ENCODE assay signal across 12 cellular contexts in the genomic region with DNA sequence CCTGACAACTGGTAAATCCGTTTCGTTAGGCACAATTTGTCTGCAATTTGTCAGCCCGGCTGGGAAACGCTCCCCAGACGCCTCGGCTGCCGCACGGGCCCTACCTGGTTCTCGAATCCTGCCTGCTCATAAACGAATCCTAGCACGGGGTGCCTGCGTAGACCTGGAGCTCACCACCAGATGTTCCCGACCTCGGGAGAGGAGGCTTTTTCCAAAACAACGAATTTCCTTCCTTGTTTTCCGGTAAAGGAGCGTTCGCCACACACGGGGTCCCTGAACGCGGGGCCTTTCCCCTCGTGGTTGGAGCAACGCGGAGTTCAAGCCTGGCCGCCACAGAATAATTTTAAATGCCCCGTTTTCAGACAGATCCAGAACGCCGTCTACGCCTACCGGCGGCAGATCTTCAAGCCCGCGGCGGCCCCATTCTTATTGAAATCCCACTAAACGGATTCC. TPM values are rescaled to one million over a fixed set of nuclear protein-coding genes. Genes with fewer than 3 reads are reported as not detected.
DNase-seq lines count a peak whose midpoint lies in the region; ATAC-seq, FAIRE-seq and TF ChIP-seq lines count a peak whose summit lies in the region.
"Had no signal": no experiment of that assay in that cellular context is flagged by ENCODE, and none has a peak within 500 bp of the region (broad histone marks: within the 10 kb centered on the region; RNA-seq: fewer than 3 reads in every experiment).

No MANE protein-coding gene starts in this region.

- no peaks in the 10 kb centered on the region for H3K36me3 ChIP-seq in kidney (ENCODE audit: control insufficient read depth in 1 of 2, insufficient read depth in 2 of 2, low read length in 2 of 2)
- H3K36me3 ChIP-seq in suprapubic skin: no peaks in the 10 kb centered on the region
- H3K36me3 ChIP-seq: colonic mucosa had no signal

- H3K9me3 ChIP-seq in kidney (ENCODE audit: control insufficient read depth in 1 of 2, low read length in 2 of 2) (no peaks in the 10 kb centered on the region), suprapubic skin (no peaks in the 10 kb centered on the region)
- H3K9me3 ChIP-seq: colonic mucosa had no signal

- no peak for TF ChIP-seq CTCF in WTC11 (IDR thresholded peaks at IDR 0.05)
- TF ChIP-seq CTCF in kidney (IDR thresholded peaks at IDR 0.05; ENCODE audit: borderline replicate concordance, extremely low read depth, insufficient read depth): no peak
- no peak for TF ChIP-seq CTCF in suprapubic skin (IDR thresholded peaks at IDR 0.05)

- H3K27ac ChIP-seq in kidney (ENCODE audit: low read depth in 2 of 2, low read length in 2 of 2) (peak overlapping the region; percentile 22 to 60), suprapubic skin (peak overlapping the region; percentile 11)
- H3K27ac ChIP-seq: colonic mucosa had no signal

- TF ChIP-seq EP300 in suprapubic skin (IDR thresholded peaks at IDR 0.05): no peak

- H3K36me3 Mint-ChIP-seq in activated naive CD4-positive, alpha-beta T cell treated with anti-CD3 and anti-CD28 coated beads, Interleukin-2, amount 50 U/mL, for 24 hours: peaks cover 2% of the 10 kb centered on the region
- H3K36me3 Mint-ChIP-seq in WTC11: no peaks in the 10 kb centered on the region

- H3K27ac Mint-ChIP-seq in activated naive CD4-positive, alpha-beta T cell treated with anti-CD3 and anti-CD28 coated beads, Interleukin-2, amount 50 U/mL, for 24 hours: no peak overlapping the region
- no peak overlapping the region for H3K27ac Mint-ChIP-seq in WTC11

- peak overlapping the region; percentile 55 for H3K4me3 Mint-ChIP-seq in activated naive CD4-positive, alpha-beta T cell treated with anti-CD3 and anti-CD28 coated beads, Interleukin-2, amount 50 U/mL, for 24 hours
- peak overlapping the region; percentile 57 for H3K4me3 Mint-ChIP-seq in WTC11

- POLR2A ChIA-PET in WTC11 (lab: Charles Lee): no interaction called here

- H3K27me3 ChIP-seq in suprapubic skin: peaks cover 100% of the 10 kb centered on the region

- peaks cover 0 to 12% of the 10 kb centered on the region in 2 donors for H3K4me1 ChIP-seq in kidney (ENCODE audit: control insufficient read depth in 1 of 2, insufficient read depth in 1 of 2, low read depth in 1 of 2, low read length in 2 of 2)
- H3K4me1 ChIP-seq in suprapubic skin: peaks cover 61% of the 10 kb centered on the region

- WGBS in suprapubic skin: 6% methylated on average over 22 of the region's 35 CpGs

- TF ChIP-seq POLR2A in suprapubic skin (IDR thresholded peaks at IDR 0.05): no peak

- no peak for FAIRE-seq in kidney (lab: Jason Lieb, UNC)

- peaks cover 40% of the 10 kb centered on the region for H3K27me3 Mint-ChIP-seq in activated naive CD4-positive, alpha-beta T cell treated with anti-CD3 and anti-CD28 coated beads, Interleukin-2, amount 50 U/mL, for 24 hours
- H3K27me3 Mint-ChIP-seq in WTC11 (ENCODE audit: low read depth): peaks cover 100% of the 10 kb centered on the region

- no peak overlapping the region for H3K9ac ChIP-seq in kidney (ENCODE audit: low read length in 2 of 2)

- peaks cover 24% of the 10 kb centered on the region for H3K4me1 Mint-ChIP-seq in activated naive CD4-positive, alpha-beta T cell treated with anti-CD3 and anti-CD28 coated beads, Interleukin-2, amount 50 U/mL, for 24 hours
- peaks cover 41% of the 10 kb centered on the region for H3K4me1 Mint-ChIP-seq in WTC11

- ATAC-seq in WTC11 (no peak), GM18517 (IDR thresholded peaks at IDR 0.05; ENCODE audit: unreplicated experiment) (no peak)

- H3K9me3 Mint-ChIP-seq in activated naive CD4-positive, alpha-beta T cell treated with anti-CD3 and anti-CD28 coated beads, Interleukin-2, amount 50 U/mL, for 24 hours: no peaks in the 10 kb centered on the region
- H3K9me3 Mint-ChIP-seq in WTC11: no peaks in the 10 kb centered on the region

- intact Hi-C loops in kidney (cut with DNase I): loop anchor here (10.0 kb wide), 1 partner anchor 317 kb away; no protein-coding TSS in a partner anchor

- H3K4me3 ChIP-seq in kidney (ENCODE audit: low read length in 2 of 2): peak overlapping the region; percentile 28 to 51
- H3K4me3 ChIP-seq in suprapubic skin: peak overlapping the region; percentile 68
- H3K4me3 ChIP-seq: colonic mucosa had no signal

- CTCF ChIA-PET in WTC11 (lab: Charles Lee): interaction anchor here (0.7 to 3.6 kb wide), 3 partner anchors 64 to 117 kb away, joined by 3 to 14 read pairs (median 6); no protein-coding TSS in a partner anchor

- DNase-seq in activated naive CD4-positive, alpha-beta T cell treated with anti-CD3 and anti-CD28 coated beads, Interleukin-2, amount 50 U/mL, for 16 hours: no peak
- DNase-seq in WTC11 (ENCODE audit: low spot score): no peak
- peak; percentile 60 for DNase-seq in kidney
- DNase-seq in suprapubic skin (ENCODE audit: low spot score in 2 of 2): peak in 1 of 2 donors; percentile 67
- no peak for DNase-seq in GF-D8 (lab: John Stamatoyannopoulos, UW)
- DNase-seq in NCI-H2107 (lab: John Stamatoyannopoulos, UW): no peak
- DNase-seq: colonic mucosa, DND-41, T-helper 2 cell had no signal

TF ChIP-seq in WTC11, 78 proteins besides CTCF, POLR2A, EP300 and RAD21:
- TF ChIP-seq ZNF416 (CRISPR knock-in tag; IDR thresholded peaks at IDR 0.05) (no peak), ESRRA (CRISPR knock-in tag; IDR thresholded peaks at IDR 0.05; ENCODE audit: borderline replicate concordance) (no peak), NFE2L1 (CRISPR knock-in tag; IDR thresholded peaks at IDR 0.05) (no peak)
- TF ChIP-seq, protein P1, sequence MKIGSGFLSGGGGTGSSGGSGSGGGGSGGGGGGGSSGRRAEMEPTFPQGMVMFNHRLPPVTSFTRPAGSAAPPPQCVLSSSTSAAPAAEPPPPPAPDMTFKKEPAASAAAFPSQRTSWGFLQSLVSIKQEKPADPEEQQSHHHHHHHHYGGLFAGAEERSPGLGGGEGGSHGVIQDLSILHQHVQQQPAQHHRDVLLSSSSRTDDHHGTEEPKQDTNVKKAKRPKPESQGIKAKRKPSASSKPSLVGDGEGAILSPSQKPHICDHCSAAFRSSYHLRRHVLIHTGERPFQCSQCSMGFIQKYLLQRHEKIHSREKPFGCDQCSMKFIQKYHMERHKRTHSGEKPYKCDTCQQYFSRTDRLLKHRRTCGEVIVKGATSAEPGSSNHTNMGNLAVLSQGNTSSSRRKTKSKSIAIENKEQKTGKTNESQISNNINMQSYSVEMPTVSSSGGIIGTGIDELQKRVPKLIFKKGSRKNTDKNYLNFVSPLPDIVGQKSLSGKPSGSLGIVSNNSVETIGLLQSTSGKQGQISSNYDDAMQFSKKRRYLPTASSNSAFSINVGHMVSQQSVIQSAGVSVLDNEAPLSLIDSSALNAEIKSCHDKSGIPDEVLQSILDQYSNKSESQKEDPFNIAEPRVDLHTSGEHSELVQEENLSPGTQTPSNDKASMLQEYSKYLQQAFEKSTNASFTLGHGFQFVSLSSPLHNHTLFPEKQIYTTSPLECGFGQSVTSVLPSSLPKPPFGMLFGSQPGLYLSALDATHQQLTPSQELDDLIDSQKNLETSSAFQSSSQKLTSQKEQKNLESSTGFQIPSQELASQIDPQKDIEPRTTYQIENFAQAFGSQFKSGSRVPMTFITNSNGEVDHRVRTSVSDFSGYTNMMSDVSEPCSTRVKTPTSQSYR (CRISPR knock-in tag; IDR thresholded peaks at IDR 0.05): no peak
- TF ChIP-seq, protein P2, sequence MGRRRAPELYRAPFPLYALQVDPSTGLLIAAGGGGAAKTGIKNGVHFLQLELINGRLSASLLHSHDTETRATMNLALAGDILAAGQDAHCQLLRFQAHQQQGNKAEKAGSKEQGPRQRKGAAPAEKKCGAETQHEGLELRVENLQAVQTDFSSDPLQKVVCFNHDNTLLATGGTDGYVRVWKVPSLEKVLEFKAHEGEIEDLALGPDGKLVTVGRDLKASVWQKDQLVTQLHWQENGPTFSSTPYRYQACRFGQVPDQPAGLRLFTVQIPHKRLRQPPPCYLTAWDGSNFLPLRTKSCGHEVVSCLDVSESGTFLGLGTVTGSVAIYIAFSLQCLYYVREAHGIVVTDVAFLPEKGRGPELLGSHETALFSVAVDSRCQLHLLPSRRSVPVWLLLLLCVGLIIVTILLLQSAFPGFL (CRISPR knock-in tag; IDR thresholded peaks at IDR 0.05; ENCODE audit: borderline replicate concordance): no peak

RNA-seq across cellular contexts. Expression of a gene that starts 1.1 kb away (rescaled TPM):
- total RNA-seq in WTC11 (2021) (1.3 to 1.6 TPM (median 1.5 TPM) in 3 replicates), kidney (31.4 TPM), suprapubic skin (10 to 100 TPM in 1 of 4 donors, 1 to 10 TPM in 3; 2.4 to 10.3 (median 5.4) TPM)
- polyA plus RNA-seq in kidney (ENCODE audit: insufficient read depth, low read depth, low replicate concordance): 22.9 TPM

RNA-seq across cellular contexts. Expression of a gene that starts 25.2 kb away (rescaled TPM):
- total RNA-seq in WTC11 (2021) (not detected in 3 replicates), kidney (not detected), suprapubic skin (not detected)
- polyA plus RNA-seq in kidney (ENCODE audit: insufficient read depth, low read depth, low replicate concordance): not detected
- total RNA-seq: colonic mucosa, LHCN-M2 had no signal
